In genomic region chr15:71226536-71227455, GRCh38 we compare ENCODE assay signal across 18 cellular contexts.
DNase-seq lines count a peak whose midpoint lies in the region; ATAC-seq, FAIRE-seq and TF ChIP-seq lines count a peak whose summit lies in the region.
"Had no signal": no experiment of that assay in that cellular context is flagged by ENCODE, and none has a peak within 500 bp of the region (broad histone marks: within the 10 kb centered on the region; RNA-seq: fewer than 3 reads in every experiment).

No MANE protein-coding gene starts in this region.

- TF ChIP-seq POLR2A in H1 (IDR thresholded peaks at IDR 0.05; ENCODE audit: control extremely low read depth in 1 of 2, low read depth in 2 of 2, low read length in 2 of 2): no peak

- TF ChIP-seq CTCF in BJ (IDR thresholded peaks at IDR 0.05; ENCODE audit: insufficient read depth, low read depth, low read length) (0 out of 2 replicates have a peak, but pooled peaks have one; percentile 19), H1 (IDR thresholded peaks at IDR 0.05; ENCODE audit: control extremely low read depth in 1 of 3, insufficient read depth in 1 of 3, low read depth in 1 of 3, low read length in 3 of 3) (no peak), neural progenitor cell (IDR thresholded peaks at IDR 0.05) (no peak)

- H3K14ac ChIP-seq in H1 (ENCODE audit: insufficient read length): no peak overlapping the region

- 79% methylated on average over 15 of the region's 15 CpGs; no CpG with 5 or more reads in 1 of the 2 experiments for WGBS in H1 (ENCODE audit: extremely low coverage in 1 of 2, insufficient coverage in 1 of 2, insufficient read length in 1 of 2, insufficient replicate concordance in 2 of 2, low coverage in 1 of 2, low lambda C conversion rate in 2 of 2, missing lambda C conversion rate in 1 of 2), 2 experiments

- H4K20me1 ChIP-seq in H1 (replicated peaks in 1 of 2; ENCODE audit: control insufficient read depth in 1 of 2, insufficient read depth in 2 of 2, low read length in 2 of 2) (no peaks in the 10 kb centered on the region), neural progenitor cell (ENCODE audit: low read depth) (no peaks in the 10 kb centered on the region)
- H4K20me1 ChIP-seq: BLaER1 had no signal

- H3K9ac ChIP-seq in SK-N-MC (ENCODE audit: insufficient read length) (peak overlapping the region; percentile 24), H1 (replicated peaks in 1 of 4; ENCODE audit: extremely low read depth in 1 of 4, low read depth in 3 of 4, low read length in 3 of 4) (no peak overlapping the region), neural progenitor cell (no peak overlapping the region)
- H3K9ac ChIP-seq: BLaER1 had no signal

- no peaks in the 10 kb centered on the region for H3K23me2 ChIP-seq in H1 (ENCODE audit: low read depth, low read length)

- H3K79me2 ChIP-seq in H1 (ENCODE audit: control insufficient read depth in 1 of 2, insufficient read depth in 2 of 2, low read length in 2 of 2) (no peaks in the 10 kb centered on the region), neural progenitor cell (ENCODE audit: low read depth) (no peaks in the 10 kb centered on the region)

- H3K36me3 Mint-ChIP-seq in neural progenitor cell: no peaks in the 10 kb centered on the region
- no peaks in the 10 kb centered on the region for H3K36me3 Mint-ChIP-seq in stimulated activated effector memory CD8-positive, alpha-beta T cell treated with anti-CD3 and anti-CD28 coated beads, Interleukin-12 subunit alpha, Interleukin-12 subunit beta, amount 100 ng/mL, for 72 hours
- H3K36me3 Mint-ChIP-seq: CD8-positive, alpha-beta memory T cell had no signal

- H3K4me3 Mint-ChIP-seq in neural progenitor cell: no peak overlapping the region
- H3K4me3 Mint-ChIP-seq in stimulated activated effector memory CD8-positive, alpha-beta T cell treated with anti-CD3 and anti-CD28 coated beads, Interleukin-12 subunit alpha, Interleukin-12 subunit beta, amount 100 ng/mL, for 72 hours: no peak overlapping the region
- H3K4me3 Mint-ChIP-seq: CD8-positive, alpha-beta memory T cell; HFFc6 had no signal

- no peak overlapping the region for H2AK5ac ChIP-seq in H1 (ENCODE audit: low read depth, low read length)

- H3K27me3 ChIP-seq in BJ (ENCODE audit: control insufficient read depth, insufficient read depth, low read length): no peaks in the 10 kb centered on the region
- H3K27me3 ChIP-seq in H1 (replicated peaks in 1 of 4; ENCODE audit: control insufficient read depth in 3 of 4, extremely low read depth in 1 of 4, insufficient read depth in 3 of 4, low read length in 3 of 4): no peaks in the 10 kb centered on the region
- no peaks in the 10 kb centered on the region for H3K27me3 ChIP-seq in neural progenitor cell
- H3K27me3 ChIP-seq: BLaER1, Peyer's patch had no signal

- H3K4me1 Mint-ChIP-seq in neural progenitor cell: peaks cover 23% of the 10 kb centered on the region
- no peaks in the 10 kb centered on the region for H3K4me1 Mint-ChIP-seq in stimulated activated effector memory CD8-positive, alpha-beta T cell treated with anti-CD3 and anti-CD28 coated beads, Interleukin-12 subunit alpha, Interleukin-12 subunit beta, amount 100 ng/mL, for 72 hours
- H3K4me1 Mint-ChIP-seq: CD8-positive, alpha-beta memory T cell had no signal

- H3K4me1 ChIP-seq in H1 (replicated peaks in 1 of 4; ENCODE audit: control insufficient read depth in 3 of 4, insufficient read depth in 4 of 4, low read length in 3 of 4): peaks cover 0 to 6% (median 4%) of the 10 kb centered on the region in 4 experiments; a peak in 6 of 7 replicates
- peaks cover 26% of the 10 kb centered on the region for H3K4me1 ChIP-seq in neural progenitor cell
- H3K4me1 ChIP-seq: BLaER1 had no signal

- H2BK120ac ChIP-seq in H1 (replicated peaks; ENCODE audit: low read depth, low read length): no peak overlapping the region

- H4K91ac ChIP-seq in H1 (replicated peaks; ENCODE audit: insufficient read length, low read length): no peak overlapping the region

- FAIRE-seq in H1 (lab: Jason Lieb, UNC): peak; percentile 32

- H3K9me3 Mint-ChIP-seq in neural progenitor cell: peaks cover 2% of the 10 kb centered on the region
- no peaks in the 10 kb centered on the region for H3K9me3 Mint-ChIP-seq in stimulated activated effector memory CD8-positive, alpha-beta T cell treated with anti-CD3 and anti-CD28 coated beads, Interleukin-12 subunit alpha, Interleukin-12 subunit beta, amount 100 ng/mL, for 72 hours
- H3K9me3 Mint-ChIP-seq: HFFc6 had no signal

- no peak for TF ChIP-seq EP300 in H1 (IDR thresholded peaks at IDR 0.05; ENCODE audit: borderline replicate concordance in 1 of 2, low read depth in 2 of 2, low read length in 2 of 2)

- H3K4me2 ChIP-seq in H1 (ENCODE audit: insufficient read depth in 1 of 2, low read depth in 2 of 2, low read length in 2 of 2): no peak overlapping the region
- H3K4me2 ChIP-seq in neural progenitor cell: no peak overlapping the region
- H3K4me2 ChIP-seq: BLaER1 had no signal

- no peaks in the 10 kb centered on the region for H3K9me3 ChIP-seq in SK-N-MC (ENCODE audit: low read depth, low read length)
- no peaks in the 10 kb centered on the region for H3K9me3 ChIP-seq in H1 (ENCODE audit: insufficient read depth in 2 of 2, low read depth in 1 of 2, low read length in 1 of 2)
- H3K9me3 ChIP-seq in neural progenitor cell (ENCODE audit: low read depth): no peaks in the 10 kb centered on the region
- H3K9me3 ChIP-seq: BLaER1, Peyer's patch had no signal

- DNase-seq in BJ (ENCODE audit: low read depth) (no peak), SK-N-MC (ENCODE audit: low read depth, low spot score) (no peak), H1 (ENCODE audit: low read depth in 1 of 2, low spot score in 2 of 2) (no peak), neural progenitor cell (ENCODE audit: low spot score) (no peak), LoVo (ENCODE audit: low spot score) (no peak)
- no peak for DNase-seq in stimulated activated effector memory CD8-positive, alpha-beta T cell treated with anti-CD3 and anti-CD28 coated beads, Interleukin-12 subunit alpha, Interleukin-12 subunit beta, amount 100 ng/mL, for 72 hours (ENCODE audit: low spot score in 2 of 2)
- DNase-seq: ACHN; CD8-positive, alpha-beta memory T cell; GOT3; HFFc6; Kasumi-1; NCI-H2029; NCI-H510A treated with DMSO at 0.1 percent for 48 hours; Peyer's patch; SIG-M5 had no signal

- no peak overlapping the region for H3K4ac ChIP-seq in H1 (replicated peaks; ENCODE audit: insufficient read length, low read depth, low read length)

- CTCF ChIA-PET in BJ (lab: Yijun Ruan, JAX): interaction anchor here (0.7 to 1.4 kb wide), 3 partner anchors 13 to 1462 kb away, joined by 3 read pairs; no protein-coding TSS in a partner anchor
- CTCF ChIA-PET in H1 (lab: Charles Lee; ENCODE audit: partially characterized antibody): no interaction called here

- no peak overlapping the region for H2BK12ac ChIP-seq in H1 (ENCODE audit: low read depth, low read length)

- no peak overlapping the region for H4K8ac ChIP-seq in H1 (ENCODE audit: extremely low read depth, insufficient read depth, low read length)

- H3K79me1 ChIP-seq in H1 (ENCODE audit: low read depth, low read length): no peaks in the 10 kb centered on the region

- peak overlapping the region; percentile 48 for H3K27ac Mint-ChIP-seq in neural progenitor cell
- no peak overlapping the region for H3K27ac Mint-ChIP-seq in stimulated activated effector memory CD8-positive, alpha-beta T cell treated with anti-CD3 and anti-CD28 coated beads, Interleukin-12 subunit alpha, Interleukin-12 subunit beta, amount 100 ng/mL, for 72 hours
- H3K27ac Mint-ChIP-seq: HFFc6 had no signal

- peak overlapping the region; percentile 82 for H3K27ac ChIP-seq in SK-N-MC
- H3K27ac ChIP-seq in H1 (ENCODE audit: low read depth, low read length): no peak overlapping the region
- no peak overlapping the region for H3K27ac ChIP-seq in neural progenitor cell
- H3K27ac ChIP-seq: BLaER1, Peyer's patch had no signal

- H2BK5ac ChIP-seq in H1 (ENCODE audit: low read depth, low read length): no peak overlapping the region

- H4K5ac ChIP-seq in H1 (ENCODE audit: insufficient read length, low read depth, low read length): no peak overlapping the region

- H3K23ac ChIP-seq in H1 (ENCODE audit: insufficient read length): no peak overlapping the region

- H3K36me3 ChIP-seq in BJ (ENCODE audit: control insufficient read depth, insufficient read depth, low read length) (peaks cover 1% of the 10 kb centered on the region; the same call in 1 of the 2 replicates), SK-N-MC (ENCODE audit: insufficient read depth, low read length) (no peaks in the 10 kb centered on the region), H1 (ENCODE audit: control insufficient read depth in 2 of 4, insufficient read depth in 4 of 4, low read length in 3 of 4) (no peaks in the 10 kb centered on the region), neural progenitor cell (no peaks in the 10 kb centered on the region)
- H3K36me3 ChIP-seq: BLaER1, Peyer's patch had no signal

- H2AFZ ChIP-seq in H1 (ENCODE audit: low read length) (no peak overlapping the region), neural progenitor cell (replicated peaks) (no peak overlapping the region)

- ATAC-seq in GM21390 (IDR thresholded peaks at IDR 0.05; ENCODE audit: unreplicated experiment) (no peak), HG03039 (IDR thresholded peaks at IDR 0.05; ENCODE audit: unreplicated experiment) (no peak)
- ATAC-seq in stimulated activated effector memory CD8-positive, alpha-beta T cell treated with anti-CD3 and anti-CD28 coated beads, Interleukin-12 subunit alpha, Interleukin-12 subunit beta, amount 100 ng/mL, for 72 hours: no peak

- peaks cover 6% of the 10 kb centered on the region for H3K27me3 Mint-ChIP-seq in neural progenitor cell (ENCODE audit: insufficient read depth, low read depth)

- POLR2A ChIA-PET in BJ (lab: Charles Lee) (no interaction called here), H1 (lab: Charles Lee; ENCODE audit: partially characterized antibody) (interaction anchor here (1.1 kb wide), 1 partner anchor 56 kb away, joined by 3 read pairs; no protein-coding TSS in a partner anchor)

- no peak overlapping the region for H3K56ac ChIP-seq in H1 (replicated peaks; ENCODE audit: insufficient read length, low read depth, low read length)

- no peak overlapping the region for H3K18ac ChIP-seq in H1 (ENCODE audit: extremely low read depth, low read length)

- peak overlapping the region; percentile 49; the same call in 1 of the 2 replicates for H2BK15ac ChIP-seq in H1 (ENCODE audit: low read length)

- no peaks in the 10 kb centered on the region for H3F3A ChIP-seq in neural progenitor cell (ENCODE audit: low read depth)

- no peak for TF ChIP-seq RAD21 in H1 (IDR thresholded peaks at IDR 0.05 in 1 of 2, conservative IDR thresholded peaks at IDR 0.05 in 1 of 2; ENCODE audit: low read depth in 2 of 2, low read length in 2 of 2)

- peak overlapping the region; percentile 40; the same call in 1 of the 2 replicates for H2BK20ac ChIP-seq in H1 (ENCODE audit: low read length)

- H3K4me3 ChIP-seq in BJ (ENCODE audit: low read depth, low read length): no peak overlapping the region
- H3K4me3 ChIP-seq in SK-N-MC: peak overlapping the region; percentile 40; the same call in 1 of the 2 replicates
- no peak overlapping the region for H3K4me3 ChIP-seq in H1 (ENCODE audit: extremely low read depth in 1 of 4, insufficient read depth in 2 of 4, low read depth in 3 of 4, low read length in 4 of 4)
- H3K4me3 ChIP-seq in neural progenitor cell: no peak overlapping the region
- H3K4me3 ChIP-seq: BLaER1, Peyer's patch had no signal

TF ChIP-seq in H1, 55 proteins besides CTCF, POLR2A, EP300 and RAD21 (continues in another document):
- no peak for TF ChIP-seq ASH2L (IDR thresholded peaks at IDR 0.05; ENCODE audit: low read length)
- no peak for TF ChIP-seq CEBPB (IDR thresholded peaks at IDR 0.05; ENCODE audit: low read depth, low read length)
